9 cellular contexts compared by ENCODE assay signal in the genomic region with DNA sequence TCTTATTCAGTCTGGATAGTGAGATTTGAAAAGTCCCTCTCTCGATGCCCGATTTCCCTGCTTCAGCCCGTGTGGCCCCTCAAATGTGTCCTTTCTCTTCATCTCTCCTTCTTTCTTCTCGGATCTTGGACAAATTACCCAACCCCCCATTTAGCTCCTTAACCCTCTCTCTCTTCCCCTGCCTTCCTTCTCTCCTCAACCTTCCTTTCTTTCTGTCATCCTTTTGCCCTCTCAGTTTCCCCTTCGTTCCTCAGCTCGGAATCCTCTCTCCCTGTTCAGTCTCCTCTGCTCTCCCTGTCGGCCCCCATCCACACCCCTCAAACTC. TPM values are rescaled to one million over a fixed set of nuclear protein-coding genes. Genes with fewer than 3 reads are reported as not detected.
DNase-seq lines count a peak whose midpoint lies in the region; ATAC-seq, FAIRE-seq and TF ChIP-seq lines count a peak whose summit lies in the region.
"Had no signal": no experiment of that assay in that cellular context is flagged by ENCODE, and none has a peak within 500 bp of the region (broad histone marks: within the 10 kb centered on the region; RNA-seq: fewer than 3 reads in every experiment).

No MANE protein-coding gene starts in this region.

- H3K27ac ChIP-seq in SU-DHL-6 (ENCODE audit: low read depth, low read length) (peak overlapping the region; percentile 69), iPS DF 6.9 (ENCODE audit: low read length) (no peak overlapping the region), small intestine (ENCODE audit: low read depth in 1 of 2, low read length in 1 of 2) (peak overlapping the region in 1 of 2 donors; percentile 74)

- peak overlapping the region; percentile 82 for H2AFZ ChIP-seq in SU-DHL-6 (ENCODE audit: low read depth, low read length, severe bottlenecking)

- H3K4me2 ChIP-seq in SU-DHL-6 (ENCODE audit: low read depth, low read length, poor library complexity, severe bottlenecking): peak overlapping the region; percentile 97

- H3K9me3 Mint-ChIP-seq in activated CD4-positive, alpha-beta memory T cell treated with anti-CD3 and anti-CD28 coated beads, Interleukin-2, amount 10 ng/mL, durations not matched to agents 7 days and 5 days: no peaks in the 10 kb centered on the region

- H3K36me3 ChIP-seq in SU-DHL-6 (ENCODE audit: low read length) (no peaks in the 10 kb centered on the region), iPS DF 6.9 (ENCODE audit: control insufficient read depth, insufficient read depth, low read length) (no peaks in the 10 kb centered on the region), small intestine (ENCODE audit: control insufficient read depth in 2 of 2, insufficient read depth in 2 of 2, low read length in 2 of 2) (no peaks in the 10 kb centered on the region)

- CTCF ChIA-PET in activated CD4-positive, alpha-beta memory T cell treated with anti-CD3 and anti-CD28 coated beads, Interleukin-2, amount 10 ng/mL, durations not matched to agents 7 days and 5 days (lab: Charles Lee): interaction anchor here (0.6 to 5.7 kb wide), 18 partner anchors 10 to 145 kb away, joined by 3 to 64 read pairs (median 8); a partner anchor contains a TSS

- H4K20me1 ChIP-seq in SU-DHL-6 (ENCODE audit: low read depth, low read length): no peaks in the 10 kb centered on the region

- peaks cover 17% of the 10 kb centered on the region for H3K4me1 Mint-ChIP-seq in activated CD4-positive, alpha-beta memory T cell treated with anti-CD3 and anti-CD28 coated beads, Interleukin-2, amount 10 ng/mL, durations not matched to agents 7 days and 5 days

- H3K27me3 Mint-ChIP-seq in activated CD4-positive, alpha-beta memory T cell treated with anti-CD3 and anti-CD28 coated beads, Interleukin-2, amount 10 ng/mL, durations not matched to agents 7 days and 5 days: no peaks in the 10 kb centered on the region

- no peak for TF ChIP-seq CTCF in GM12875 (IDR thresholded peaks at IDR 0.05; ENCODE audit: borderline replicate concordance, insufficient read depth, low read depth, low read length)
- no peak for TF ChIP-seq CTCF in SU-DHL-6 (IDR thresholded peaks at IDR 0.05; ENCODE audit: insufficient read depth, low read length, poor library complexity, severe bottlenecking)

- no peaks in the 10 kb centered on the region for H3K9me2 ChIP-seq in SU-DHL-6 (replicated peaks; ENCODE audit: insufficient read depth, low read length)

- H3K9ac ChIP-seq in SU-DHL-6 (ENCODE audit: low read length): peak overlapping the region; percentile 84

- peaks cover 10% of the 10 kb centered on the region for H3K4me1 ChIP-seq in iPS DF 6.9 (ENCODE audit: control insufficient read depth, insufficient read depth, low read length)
- H3K4me1 ChIP-seq in small intestine (ENCODE audit: control insufficient read depth in 2 of 2, insufficient read depth in 1 of 2, low read depth in 1 of 2, low read length in 1 of 2): peaks cover 0 to 2% of the 10 kb centered on the region in 2 donors

- peak overlapping the region; percentile 57 for H3K4me3 ChIP-seq in GM12875 (ENCODE audit: low read depth, low read length)
- H3K4me3 ChIP-seq in SU-DHL-6 (ENCODE audit: insufficient read depth, low read length, poor library complexity, severe bottlenecking): peak overlapping the region; percentile 77
- peak overlapping the region; percentile 48; the same call in 1 of the 2 replicates for H3K4me3 ChIP-seq in iPS DF 6.9 (ENCODE audit: low read length)
- H3K4me3 ChIP-seq in small intestine (ENCODE audit: low read depth in 1 of 2, low read length in 2 of 2): peak overlapping the region; percentile 32 to 66

- ATAC-seq in esophagus mucosa (no peak), GM19023 (IDR thresholded peaks at IDR 0.05; ENCODE audit: unreplicated experiment) (no peak)

- no CpG with 5 or more reads among the region's 7 CpGs for WGBS in iPS DF 6.9 (ENCODE audit: insufficient coverage, insufficient read length)
- WGBS in small intestine, 3 donors: 1 to 2% (median 1%) methylated on average over 7 of the region's 7 CpGs

- H3K4me3 Mint-ChIP-seq in activated CD4-positive, alpha-beta memory T cell treated with anti-CD3 and anti-CD28 coated beads, Interleukin-2, amount 10 ng/mL, durations not matched to agents 7 days and 5 days: no peak overlapping the region

- H3K79me2 ChIP-seq in SU-DHL-6 (ENCODE audit: insufficient read depth, low read length): no peaks in the 10 kb centered on the region

- peaks cover 14% of the 10 kb centered on the region for H3F3A ChIP-seq in SU-DHL-6 (ENCODE audit: insufficient read depth)

- no peak for DNase-seq in iPS DF 6.9 (ENCODE audit: low read depth, low spot score)
- DNase-seq in small intestine: no peak
- no peak for DNase-seq in middle frontal gyrus (ENCODE audit: extremely low spot score, low spot score)
- DNase-seq in activated CD4-positive, alpha-beta memory T cell treated with anti-CD3 and anti-CD28 coated beads, Interleukin-2, amount 10 ng/mL, durations not matched to agents 7 days and 5 days: no peak

- FAIRE-seq in small intestine (lab: Jason Lieb, UNC): no peak

- H3K9me3 ChIP-seq in SU-DHL-6 (ENCODE audit: insufficient read depth, low read length) (no peaks in the 10 kb centered on the region), iPS DF 6.9 (ENCODE audit: control insufficient read depth, insufficient read depth, low read length) (no peaks in the 10 kb centered on the region), small intestine (ENCODE audit: control insufficient read depth, low read depth) (no peaks in the 10 kb centered on the region)

- no peak overlapping the region for H3K27ac Mint-ChIP-seq in activated CD4-positive, alpha-beta memory T cell treated with anti-CD3 and anti-CD28 coated beads, Interleukin-2, amount 10 ng/mL, durations not matched to agents 7 days and 5 days

- no peaks in the 10 kb centered on the region for H3K36me3 Mint-ChIP-seq in activated CD4-positive, alpha-beta memory T cell treated with anti-CD3 and anti-CD28 coated beads, Interleukin-2, amount 10 ng/mL, durations not matched to agents 7 days and 5 days (ENCODE audit: low read depth)

- POLR2A ChIA-PET in activated CD4-positive, alpha-beta memory T cell treated with anti-CD3 and anti-CD28 coated beads, Interleukin-2, amount 10 ng/mL, durations not matched to agents 7 days and 5 days (lab: Charles Lee): interaction anchor here (0.7 to 4.7 kb wide), 22 partner anchors 9 to 170 kb away, joined by 3 to 63 read pairs (median 6); a partner anchor contains a TSS

- H3K27me3 ChIP-seq in SU-DHL-6 (ENCODE audit: low read length) (no peaks in the 10 kb centered on the region), iPS DF 6.9 (ENCODE audit: control insufficient read depth, insufficient read depth, low read length) (no peaks in the 10 kb centered on the region), small intestine (ENCODE audit: control insufficient read depth in 2 of 2, insufficient read depth in 2 of 2, low read length in 2 of 2) (no peaks in the 10 kb centered on the region)

RNA-seq across cellular contexts. Expression of a gene that starts 5.7 kb away (rescaled TPM):
- polyA plus RNA-seq in small intestine: under 1 TPM in 1 of 3 donors, not detected in 2; 0.33 TPM
- 0.16 TPM for total RNA-seq in esophagus mucosa
- total RNA-seq in activated CD4-positive, alpha-beta memory T cell treated with anti-CD3 and anti-CD28 coated beads, Interleukin-2, amount 10 ng/mL, durations not matched to agents 7 days and 5 days: under 1 TPM; 0.18 to 0.25 TPM

RNA-seq across cellular contexts. Expression of a gene that starts 26.0 kb away (rescaled TPM):
- 1 to 10 TPM in 2 of 3 donors, under 1 TPM in 1; 0.45 to 9.7 (median 7.7) TPM for polyA plus RNA-seq in small intestine
- total RNA-seq in esophagus mucosa: 52.2 TPM
- total RNA-seq in activated CD4-positive, alpha-beta memory T cell treated with anti-CD3 and anti-CD28 coated beads, Interleukin-2, amount 10 ng/mL, durations not matched to agents 7 days and 5 days: 1 to 10 TPM in 1 of 2 experiments, under 1 TPM in 1; 0.38 to 1.2 TPM

RNA-seq across cellular contexts. Expression of a gene that starts 33.7 kb away (rescaled TPM):
- 100 to 1,000 TPM; 114 to 140 (median 136) TPM for polyA plus RNA-seq in small intestine
- 111 TPM for total RNA-seq in esophagus mucosa
- total RNA-seq in activated CD4-positive, alpha-beta memory T cell treated with anti-CD3 and anti-CD28 coated beads, Interleukin-2, amount 10 ng/mL, durations not matched to agents 7 days and 5 days: 100 to 1,000 TPM; 126 to 130 TPM

RNA-seq across cellular contexts. Expression of a gene that starts 57.8 kb away (rescaled TPM):
- under 1 TPM in 1 of 3 donors, not detected in 2; 0.07 TPM for polyA plus RNA-seq in small intestine
- not detected for total RNA-seq in esophagus mucosa
- under 1 TPM in 1 of 2 experiments, not detected in 1; 0.20 TPM for total RNA-seq in activated CD4-positive, alpha-beta memory T cell treated with anti-CD3 and anti-CD28 coated beads, Interleukin-2, amount 10 ng/mL, durations not matched to agents 7 days and 5 days
- total RNA-seq: T-helper 1 cell treated with Interleukin-12 subunit alpha and Interleukin-12 subunit beta and Interleukin-4 antibody, amounts not matched to agents 30 ng/mL and 1 ng/mL, for 36 hours had no signal

Comparison
In these comparisons a context has a peak if more than half of its experiments do, and no peak if none do; other contexts are left out.
1. RNA of a gene that starts 26.0 kb away (total RNA-seq): 52.2 TPM in esophagus mucosa (single experiment); 0.38 to 1.2 TPM in activated CD4-positive, alpha-beta memory T cell treated with anti-CD3 and anti-CD28 coated beads, Interleukin-2, amount 10 ng/mL, durations not matched to agents 7 days and 5 days; every median in the first group is over 10 times any median in the second.
2. Peak in every context shown above with its lines, with median percentiles within 50 percentile points of each other: H3K4me3 ChIP-seq.